23 cellular contexts compared by ENCODE assay signal in genomic region chrX:10989386-10989785, GRCh38.
DNase-seq lines count a peak whose midpoint lies in the region; ATAC-seq lines count a peak whose summit lies in the region.
"Had no signal": no experiment of that assay in that cellular context is flagged by ENCODE, and none has a peak within 500 bp of the region (broad histone marks: within the 10 kb centered on the region; RNA-seq: fewer than 3 reads in every experiment).

No MANE protein-coding gene starts in this region.

- H3K4me3 ChIP-seq in HAP-1, result no peak overlapping the region
- no peak overlapping the region for H3K4me3 ChIP-seq in SJSA1
- H3K4me3 ChIP-seq: ascending aorta, esophagus muscularis mucosa had no signal

- H3K27me3 ChIP-seq in HAP-1 (ENCODE audit: low read depth), result no peaks in the 10 kb centered on the region
- H3K27me3 ChIP-seq in SJSA1 (replicated peaks), result no peaks in the 10 kb centered on the region
- H3K27me3 ChIP-seq: ascending aorta, esophagus muscularis mucosa had no signal

- no peak for ATAC-seq in activated T-cell treated with anti-CD3 and anti-CD28 coated beads, Interleukin-2, amount 50 U/mL, for 72 hours (replicated peaks in 1 of 2)
- ATAC-seq: natural killer cell had no signal

- no peak overlapping the region for H3K27ac Mint-ChIP-seq in activated T-cell treated with anti-CD3 and anti-CD28 coated beads, Interleukin-2, amount 50 U/mL, for 72 hours
- no peak overlapping the region for H3K27ac Mint-ChIP-seq in immature natural killer cell
- H3K27ac Mint-ChIP-seq: activated naive CD4-positive, alpha-beta T cell treated with anti-CD3 and anti-CD28 coated beads, Interleukin-2, amount 50 U/mL, for 24 hours; natural killer cell had no signal

- in situ Hi-C loops in HAP-1 (cut with MboI; ENCODE audit: low sequenced_read_pairs), result no loop called here

- no peak overlapping the region for H3K4me3 Mint-ChIP-seq in activated T-cell treated with anti-CD3 and anti-CD28 coated beads, Interleukin-2, amount 50 U/mL, for 72 hours
- H3K4me3 Mint-ChIP-seq in immature natural killer cell, result no peak overlapping the region
- H3K4me3 Mint-ChIP-seq: activated naive CD4-positive, alpha-beta T cell treated with anti-CD3 and anti-CD28 coated beads, Interleukin-2, amount 50 U/mL, for 24 hours; natural killer cell had no signal

- H3K36me3 Mint-ChIP-seq in activated T-cell treated with anti-CD3 and anti-CD28 coated beads, Interleukin-2, amount 50 U/mL, for 72 hours (ENCODE audit: insufficient read depth in 2 of 2), result no peaks in the 10 kb centered on the region
- no peaks in the 10 kb centered on the region for H3K36me3 Mint-ChIP-seq in immature natural killer cell
- H3K36me3 Mint-ChIP-seq: natural killer cell had no signal

- H3K27me3 Mint-ChIP-seq in activated T-cell treated with anti-CD3 and anti-CD28 coated beads, Interleukin-2, amount 50 U/mL, for 72 hours (ENCODE audit: low read depth), result no peaks in the 10 kb centered on the region
- peaks cover 0 to 6% (median 3%) of the 10 kb centered on the region in 3 donors for H3K27me3 Mint-ChIP-seq in immature natural killer cell (ENCODE audit: low read depth in 3 of 3)
- H3K27me3 Mint-ChIP-seq: activated naive CD4-positive, alpha-beta T cell treated with anti-CD3 and anti-CD28 coated beads, Interleukin-2, amount 50 U/mL, for 24 hours had no signal

- DNase-seq in A172 (ENCODE audit: low spot score), result peak; percentile 42
- DNase-seq in HAP-1 (ENCODE audit: low spot score in 2 of 2), result peak; percentile 32 to 36
- peak; percentile 86 to 90 for DNase-seq in SJSA1 (ENCODE audit: low read depth in 1 of 2, low spot score in 2 of 2)
- peak; percentile 26 for DNase-seq in iPS-NIHi7 (ENCODE audit: extremely low spot score)
- DNase-seq in DMS 273 treated with DMSO at 0.1 percent for 48 hours (lab: John Stamatoyannopoulos, UW), result no peak
- no peak for DNase-seq in OCI-M2 (lab: John Stamatoyannopoulos, UW; ENCODE audit: unreplicated experiment)
- DNase-seq in activated T-cell treated with anti-CD3 and anti-CD28 coated beads, Interleukin-2, amount 50 U/mL, for 72 hours, result no peak
- no peak for DNase-seq in immature natural killer cell
- DNase-seq: activated CD4-positive, alpha-beta T cell treated with anti-CD3 and anti-CD28 coated beads for 4 hours; C1 segment of cervical spinal cord; effector memory CD4-positive, alpha-beta T cell; hypothalamus; IMR-90; kidney glomerular epithelial cell; midbrain; natural killer cell; NCI-H2107; NCI-H526 treated with DMSO at 0.1 percent for 48 hours; Right ventricle myocardium superior had no signal

- H3K4me1 Mint-ChIP-seq in activated T-cell treated with anti-CD3 and anti-CD28 coated beads, Interleukin-2, amount 50 U/mL, for 72 hours (ENCODE audit: low read depth), result no peaks in the 10 kb centered on the region
- no peaks in the 10 kb centered on the region for H3K4me1 Mint-ChIP-seq in immature natural killer cell
- H3K4me1 Mint-ChIP-seq: activated naive CD4-positive, alpha-beta T cell treated with anti-CD3 and anti-CD28 coated beads, Interleukin-2, amount 50 U/mL, for 24 hours; natural killer cell had no signal

- H3K4me1 ChIP-seq in HAP-1 (peaks cover 22% of the 10 kb centered on the region), SJSA1 (replicated peaks) (peaks cover 33% of the 10 kb centered on the region)
- H3K4me1 ChIP-seq: ascending aorta, esophagus muscularis mucosa, parathyroid adenoma had no signal

- H3K36me3 ChIP-seq in HAP-1 (replicated peaks) (no peaks in the 10 kb centered on the region), SJSA1 (no peaks in the 10 kb centered on the region)
- H3K36me3 ChIP-seq: ascending aorta, esophagus muscularis mucosa had no signal

- H3K9me3 ChIP-seq in HAP-1 (no peaks in the 10 kb centered on the region), SJSA1 (replicated peaks) (no peaks in the 10 kb centered on the region)
- H3K9me3 ChIP-seq: ascending aorta, esophagus muscularis mucosa had no signal

- peaks cover 3% of the 10 kb centered on the region in 2 donors for H3K9me3 Mint-ChIP-seq in activated T-cell treated with anti-CD3 and anti-CD28 coated beads, Interleukin-2, amount 50 U/mL, for 72 hours
- peaks cover 4 to 18% (median 10%) of the 10 kb centered on the region in 6 donors for H3K9me3 Mint-ChIP-seq in immature natural killer cell

- H3K27ac ChIP-seq in SJSA1, result peak overlapping the region; percentile 97
- H3K27ac ChIP-seq: ascending aorta, esophagus muscularis mucosa, parathyroid adenoma had no signal

Comparison
In these comparisons a context has a peak if more than half of its experiments do, and no peak if none do; other contexts are left out.
1. DNase-seq: peak in A172 (single experiment), HAP-1 (2 of 2), SJSA1 (2 of 2) and iPS-NIHi7 (single experiment); none in DMS 273 treated with DMSO at 0.1 percent for 48 hours (single experiment), OCI-M2 (single experiment), activated T-cell treated with anti-CD3 and anti-CD28 coated beads, Interleukin-2, amount 50 U/mL, for 72 hours (0 of 2) and immature natural killer cell (0 of 3).